ENCODE assay signal across 8 cellular contexts in the genomic region with DNA sequence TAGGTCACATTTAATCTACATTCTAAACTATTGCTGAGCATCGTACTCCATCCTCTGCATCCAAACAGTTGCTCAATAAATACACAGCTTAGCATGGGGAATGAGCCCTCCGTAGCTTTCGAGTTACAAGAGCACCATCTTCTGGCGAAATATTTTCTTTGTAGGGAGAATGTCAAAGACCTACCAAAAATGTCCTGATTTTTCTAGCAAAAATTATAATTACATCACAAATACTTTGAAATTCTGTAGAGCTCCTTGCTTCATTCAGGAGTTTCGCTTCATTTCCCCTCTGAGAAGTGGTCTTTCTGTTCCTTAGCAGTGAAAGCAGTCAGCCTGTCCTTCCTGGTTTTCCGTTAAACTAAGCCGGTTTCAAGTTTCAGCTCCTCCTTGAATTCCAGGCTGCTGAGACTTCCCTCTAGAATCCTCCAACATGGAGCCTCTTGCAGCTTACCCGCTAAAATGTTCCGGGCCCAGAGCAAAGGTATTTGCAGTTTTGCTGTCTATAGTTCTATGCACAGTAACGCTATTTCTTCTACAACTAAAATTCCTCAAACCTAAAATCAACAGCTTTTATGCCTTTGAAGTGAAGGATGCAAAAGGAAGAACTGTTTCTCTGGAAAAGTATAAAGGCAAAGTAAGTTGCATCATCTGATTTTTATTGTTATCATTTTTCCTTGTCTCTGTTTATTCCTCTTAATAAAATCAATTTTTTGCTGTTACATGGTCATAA. TPM values are rescaled to one million over a fixed set of nuclear protein-coding genes. Genes with fewer than 3 reads are reported as not detected.
DNase-seq lines count a peak whose midpoint lies in the region; ATAC-seq and TF ChIP-seq lines count a peak whose summit lies in the region.

A gene with protein sequence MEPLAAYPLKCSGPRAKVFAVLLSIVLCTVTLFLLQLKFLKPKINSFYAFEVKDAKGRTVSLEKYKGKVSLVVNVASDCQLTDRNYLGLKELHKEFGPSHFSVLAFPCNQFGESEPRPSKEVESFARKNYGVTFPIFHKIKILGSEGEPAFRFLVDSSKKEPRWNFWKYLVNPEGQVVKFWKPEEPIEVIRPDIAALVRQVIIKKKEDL (plus strand): TSS at position 409 of the 730 bp plus-strand sequence. CDS start 22 bp downstream, at position 431.

- no peaks in the 10 kb centered on the region for H3K9me3 Mint-ChIP-seq in activated CD8-positive, alpha-beta T cell treated with anti-CD3 and anti-CD28 coated beads for 36 hours

- H2AFZ ChIP-seq in parathyroid adenoma, result peak within 1 kb of the TSS; percentile 69

- no peak for TF ChIP-seq POLR2A in NB4 (IDR thresholded peaks at IDR 0.05; ENCODE audit: extremely low read depth, insufficient read length)

- H3K9ac ChIP-seq in parathyroid adenoma, result no peak within 1 kb of the TSS

- H3K27me3 ChIP-seq in heart right ventricle (peaks cover 0 to 13% (median 3%) of the 10 kb centered on the region in 7 donors), parathyroid adenoma (ENCODE audit: control insufficient read depth, insufficient read depth, low read length) (no peaks in the 10 kb centered on the region)

- peak; percentile 37 for ATAC-seq in activated CD8-positive, alpha-beta T cell treated with anti-CD3 and anti-CD28 coated beads for 36 hours
- ATAC-seq in heart right ventricle, result peak; percentile 72 to 93 (median 90)
- no peak for ATAC-seq in GM21825 (IDR thresholded peaks at IDR 0.05; ENCODE audit: unreplicated experiment)

- no peak within 1 kb of the TSS for H3K4me3 Mint-ChIP-seq in activated CD8-positive, alpha-beta T cell treated with anti-CD3 and anti-CD28 coated beads for 36 hours

- no peak within 1 kb of the TSS for H3K27ac Mint-ChIP-seq in activated CD8-positive, alpha-beta T cell treated with anti-CD3 and anti-CD28 coated beads for 36 hours

- H3K9me3 ChIP-seq in heart right ventricle (no peaks in the 10 kb centered on the region), parathyroid adenoma (ENCODE audit: control insufficient read depth, low read length) (no peaks in the 10 kb centered on the region)

- peak; percentile 2 for DNase-seq in NCI-H345 (lab: John Stamatoyannopoulos, UW)
- DNase-seq in NCI-H345 treated with DMSO at 0.1 percent for 48 hours (lab: John Stamatoyannopoulos, UW; ENCODE audit: unreplicated experiment), result no peak
- peak; percentile 56 for DNase-seq in NB4 (ENCODE audit: low read depth)
- DNase-seq in activated CD8-positive, alpha-beta T cell treated with anti-CD3 and anti-CD28 coated beads for 36 hours, result peak; percentile 20
- DNase-seq in heart right ventricle, result peak in 1 of 2 donors; percentile 38
- no peak for DNase-seq in activated gamma-delta T cell treated with Interleukin-2 at 50 U/mL for 16 hours

- no peak within 1 kb of the TSS for H3K4me3 ChIP-seq in NB4 (ENCODE audit: low read depth, low read length)
- peak within 1 kb of the TSS in 9 of 10 donors; percentile 32 to 55 (median 51) for H3K4me3 ChIP-seq in heart right ventricle
- peak within 1 kb of the TSS; percentile 58 for H3K4me3 ChIP-seq in parathyroid adenoma (ENCODE audit: low read depth, low read length)

- H3K4me2 ChIP-seq in parathyroid adenoma (ENCODE audit: low read length), result peak within 1 kb of the TSS; percentile 68

- H3K79me2 ChIP-seq in parathyroid adenoma, result no peaks in the 10 kb centered on the region

- TF ChIP-seq CTCF in NB4 (IDR thresholded peaks at IDR 0.05; ENCODE audit: low read depth, low read length), result peak; percentile 41
- peak; percentile 67 for TF ChIP-seq CTCF in activated CD8-positive, alpha-beta T cell treated with anti-CD3 and anti-CD28 coated beads for 36 hours (IDR thresholded peaks at IDR 0.05)
- peak; percentile 20 to 74 (median 60) for TF ChIP-seq CTCF in heart right ventricle (IDR thresholded peaks at IDR 0.05)
- TF ChIP-seq CTCF in parathyroid adenoma (IDR thresholded peaks at IDR 0.05), result peak; percentile 45

- H3K27me3 Mint-ChIP-seq in activated CD8-positive, alpha-beta T cell treated with anti-CD3 and anti-CD28 coated beads for 36 hours, result peaks cover 20% of the 10 kb centered on the region

- WGBS in heart right ventricle, 2 donors, result 1 to 3% methylated on average over 10 of the region's 10 CpGs

- H3K4me1 ChIP-seq in heart right ventricle (peaks cover 0 to 17% (median 5%) of the 10 kb centered on the region in 9 donors), parathyroid adenoma (no peaks in the 10 kb centered on the region)

- POLR2A ChIA-PET in activated CD8-positive, alpha-beta T cell treated with anti-CD3 and anti-CD28 coated beads for 36 hours (lab: Charles Lee), result interaction anchor here (1.1 kb wide), 1 partner anchor 251 kb away, joined by 3 read pairs; no protein-coding TSS in a partner anchor

- CTCF ChIA-PET in activated CD8-positive, alpha-beta T cell treated with anti-CD3 and anti-CD28 coated beads for 36 hours (lab: Charles Lee), result interaction anchor here (0.6 to 3.8 kb wide), 51 partner anchors 11 to 643 kb away, joined by 3 to 62 read pairs (median 4); a partner anchor contains a TSS

- H3K36me3 ChIP-seq in heart right ventricle (peaks cover 0 to 14% (median 0%) of the 10 kb centered on the region in 9 donors), parathyroid adenoma (ENCODE audit: control insufficient read depth, insufficient read depth, low read length) (no peaks in the 10 kb centered on the region)

- no peaks in the 10 kb centered on the region for H3K36me3 Mint-ChIP-seq in activated CD8-positive, alpha-beta T cell treated with anti-CD3 and anti-CD28 coated beads for 36 hours (ENCODE audit: low read depth)

- no peaks in the 10 kb centered on the region for H3K4me1 Mint-ChIP-seq in activated CD8-positive, alpha-beta T cell treated with anti-CD3 and anti-CD28 coated beads for 36 hours (ENCODE audit: low read depth)

- intact Hi-C loops in activated CD8-positive, alpha-beta T cell treated with anti-CD3 and anti-CD28 coated beads for 36 hours (cut with micrococcal nuclease), result loop anchor here (5.0 kb wide), 1 partner anchor 253 kb away; no protein-coding TSS in a partner anchor
- intact Hi-C loops in heart right ventricle (cut with DNase I), result no loop called here

- peak within 1 kb of the TSS in 9 of 10 donors; percentile 11 to 81 (median 59) for H3K27ac ChIP-seq in heart right ventricle
- peak within 1 kb of the TSS; percentile 20 for H3K27ac ChIP-seq in parathyroid adenoma

RNA-seq across cellular contexts. Expression of the gene that starts here (rescaled TPM):
- total RNA-seq in activated CD8-positive, alpha-beta T cell treated with anti-CD3 and anti-CD28 coated beads for 36 hours, result not detected
- total RNA-seq in heart right ventricle, result 10 to 100 TPM in 2 of 10 donors, 1 to 10 TPM in 8; 3.0 to 13.5 (median 6.0) TPM
- 10 to 100 TPM in 1 of 2 donors, 1 to 10 TPM in 1; 4.8 to 10.9 TPM for polyA plus RNA-seq in heart right ventricle

Comparison
In these comparisons a context has a peak if more than half of its experiments do, and no peak if none do; other contexts are left out.
1. DNase-seq: peak in NCI-H345 (single experiment) and NB4 (single experiment); none in NCI-H345 treated with DMSO at 0.1 percent for 48 hours (single experiment) and activated gamma-delta T cell treated with Interleukin-2 at 50 U/mL for 16 hours (single experiment).
2. Peak in DNase-seq and ATAC-seq in activated CD8-positive, alpha-beta T cell treated with anti-CD3 and anti-CD28 coated beads for 36 hours; RNA of the gene not detected or under 1 TPM.
3. Peak in every context shown above with its lines, with median percentiles within 50 percentile points of each other: CTCF ChIP-seq.